Comparison of ENCODE assay signal across 26 cellular contexts in genomic region chr17:64783556-64784352, GRCh38.
DNase-seq lines count a peak whose midpoint lies in the region; ATAC-seq, FAIRE-seq and TF ChIP-seq lines count a peak whose summit lies in the region.
"Had no signal": no experiment of that assay in that cellular context is flagged by ENCODE, and none has a peak within 500 bp of the region (broad histone marks: within the 10 kb centered on the region; RNA-seq: fewer than 3 reads in every experiment).

No MANE protein-coding gene starts in this region.

- BruUV-seq in HepG2 (replicated peaks; lab: Mats Ljungman, UMichigan) (no TSS peak), K562 (replicated peaks; lab: Mats Ljungman, UMichigan) (no TSS peak)

- POLR2A ChIA-PET in HepG2 (lab: Yijun Ruan, JAX) (no interaction called here), K562 (lab: Yijun Ruan, JAX) (interaction anchor here (0.6 kb wide), 1 partner anchor 9 kb away, joined by 3 read pairs; no protein-coding TSS in a partner anchor)
- POLR2A ChIA-PET in CD4-positive, alpha-beta memory T cell (lab: Charles Lee; ENCODE audit: partially characterized antibody), result no interaction called here

- H3F3A ChIP-seq in smooth muscle cell (ENCODE audit: low read depth), result no peaks in the 10 kb centered on the region

- H3K27ac ChIP-seq in right lobe of liver (no peak overlapping the region), HepG2 (ENCODE audit: extremely low read length, insufficient read depth, low read length) (no peak overlapping the region), K562 (ENCODE audit: extremely low read depth, low read depth, low read length) (no peak overlapping the region), aorta (ENCODE audit: low read depth in 1 of 2, low read length in 2 of 2) (no peak overlapping the region), smooth muscle cell (ENCODE audit: low read depth) (no peak overlapping the region)
- H3K27ac ChIP-seq in CD4-positive, alpha-beta memory T cell (ENCODE audit: low read depth, low read length), result no peak overlapping the region
- H3K27ac ChIP-seq: body of pancreas, testis had no signal

- in situ Hi-C loops in HepG2 (cut with HindIII; ENCODE audit: extremely low pct_ligation_motif_present, low pct_unique_long_range_greater_than_20kb), result no loop called here
- in situ Hi-C loops in K562 (cut with MboI), result no loop called here

- no peak overlapping the region for H3K4me2 ChIP-seq in HepG2 (ENCODE audit: low read depth, low read length)
- no peak overlapping the region for H3K4me2 ChIP-seq in K562 (ENCODE audit: insufficient read depth, low read length)
- H3K4me2 ChIP-seq in smooth muscle cell, result no peak overlapping the region

- H3K9me1 ChIP-seq in K562 (ENCODE audit: control insufficient read depth, insufficient read depth, low read length), result no peaks in the 10 kb centered on the region

- 95% methylated on average over 4 of the region's 14 CpGs for WGBS in right lobe of liver (ENCODE audit: insufficient coverage, low coverage, low lambda C conversion rate, missing lambda C conversion rate)
- WGBS in HepG2 (ENCODE audit: low lambda C conversion rate), result 94% methylated on average over 10 of the region's 14 CpGs
- 89% methylated on average over 13 of the region's 14 CpGs for WGBS in K562 (ENCODE audit: insufficient coverage, low coverage, missing lambda C conversion rate)
- WGBS in aorta, 2 donors, result 94 to 97% methylated on average over 13 to 14 of the region's 14 CpGs
- WGBS in smooth muscle cell (ENCODE audit: low lambda C conversion rate), result 97% methylated on average over 14 of the region's 14 CpGs

- H4K20me1 ChIP-seq in HepG2 (ENCODE audit: insufficient read depth, low read length) (no peaks in the 10 kb centered on the region), K562 (replicated peaks; ENCODE audit: control insufficient read depth, insufficient read depth, low read length) (no peaks in the 10 kb centered on the region), smooth muscle cell (ENCODE audit: low read depth) (no peaks in the 10 kb centered on the region)

- TF ChIP-seq POLR2A in right lobe of liver (IDR thresholded peaks at IDR 0.05) (no peak), HepG2 (IDR thresholded peaks at IDR 0.05; ENCODE audit: insufficient read depth in 1 of 2, low read depth in 2 of 2, low read length in 2 of 2) (no peak), K562 (conservative IDR thresholded peaks at IDR 0.05) (no peak)

- H2AFZ ChIP-seq in HepG2 (ENCODE audit: low read length), result no peak overlapping the region
- H2AFZ ChIP-seq in K562 (ENCODE audit: low read depth, low read length), result no peak overlapping the region
- H2AFZ ChIP-seq in smooth muscle cell (ENCODE audit: low read depth), result no peak overlapping the region

- ATAC-seq in right lobe of liver, result no peak
- ATAC-seq in HepG2, result no peak
- ATAC-seq in K562, result no peak
- ATAC-seq in aorta (ENCODE audit: low FRiP score), result no peak
- no peak for ATAC-seq in GM18519 (IDR thresholded peaks at IDR 0.05; ENCODE audit: low FRiP score, unreplicated experiment)
- ATAC-seq: activated T-cell treated with anti-CD3 and anti-CD28 coated beads, Interleukin-2, amount 50 U/mL, for 72 hours; body of pancreas; left colon; stimulated activated memory B cell treated with anti-CD40 and anti-IgM and Interleukin-4, amounts not matched to agents 10 μg/mL and 1 μg/mL and 100 μg/mL, for 72 hours had no signal

- no peaks in the 10 kb centered on the region for H3K27me3 ChIP-seq in right lobe of liver
- no peaks in the 10 kb centered on the region for H3K27me3 ChIP-seq in HepG2 (ENCODE audit: control insufficient read depth in 1 of 2, insufficient read depth in 2 of 2, low read length in 2 of 2)
- H3K27me3 ChIP-seq in K562 (ENCODE audit: control insufficient read depth in 2 of 2, insufficient read depth in 2 of 2, low read length in 2 of 2), result no peaks in the 10 kb centered on the region
- no peaks in the 10 kb centered on the region for H3K27me3 ChIP-seq in aorta (ENCODE audit: control insufficient read depth in 1 of 2, insufficient read depth in 2 of 2, low read length in 1 of 2)
- H3K27me3 ChIP-seq in CD4-positive, alpha-beta memory T cell (ENCODE audit: insufficient read depth, low read length), result no peaks in the 10 kb centered on the region
- H3K27me3 ChIP-seq in smooth muscle cell (ENCODE audit: low read depth), result peaks cover 31% of the 10 kb centered on the region
- H3K27me3 ChIP-seq: MG63, testis had no signal

- TF ChIP-seq EP300 in HepG2 (IDR thresholded peaks at IDR 0.05; ENCODE audit: low read depth in 2 of 2, low read length in 2 of 2), result no peak
- TF ChIP-seq EP300 in HepG2 (CRISPR knock-in tag; IDR thresholded peaks at IDR 0.05; ENCODE audit: borderline replicate concordance), result no peak
- TF ChIP-seq EP300 in K562 (IDR thresholded peaks at IDR 0.05; ENCODE audit: low read length), result no peak

- H3K9ac ChIP-seq in HepG2 (ENCODE audit: insufficient read depth, low read depth, low read length), result no peak overlapping the region
- H3K9ac ChIP-seq in K562 (ENCODE audit: insufficient read depth in 1 of 2, low read depth in 2 of 2, low read length in 2 of 2), result no peak overlapping the region
- H3K9ac ChIP-seq in smooth muscle cell (ENCODE audit: low read depth), result no peak overlapping the region

- TF ChIP-seq RAD21 in HepG2 (CRISPR knock-in tag; IDR thresholded peaks at IDR 0.05), result no peak
- TF ChIP-seq RAD21 in K562 (CRISPR knock-in tag; conservative IDR thresholded peaks at IDR 0.05 in 1 of 2, IDR thresholded peaks at IDR 0.05 in 1 of 2), result no peak

- peaks cover 0 to 29% (median 3%) of the 10 kb centered on the region in 4 donors for H3K4me1 ChIP-seq in right lobe of liver
- H3K4me1 ChIP-seq in HepG2 (ENCODE audit: insufficient read depth, low read length), result peaks cover 21% of the 10 kb centered on the region
- peaks cover 0 to 2% of the 10 kb centered on the region in 2 experiments; a peak in 1 of 5 replicates for H3K4me1 ChIP-seq in K562 (replicated peaks in 1 of 2; ENCODE audit: control insufficient read depth in 2 of 2, insufficient read depth in 2 of 2, low read length in 2 of 2)
- H3K4me1 ChIP-seq in aorta (ENCODE audit: control insufficient read depth in 1 of 2, insufficient read depth in 2 of 2, low read length in 2 of 2), result no peaks in the 10 kb centered on the region
- peaks cover 16% of the 10 kb centered on the region for H3K4me1 ChIP-seq in CD4-positive, alpha-beta memory T cell (ENCODE audit: insufficient read depth, low read length)
- H3K4me1 ChIP-seq in smooth muscle cell (ENCODE audit: low read depth), result peaks cover 33% of the 10 kb centered on the region

- TF ChIP-seq CTCF in right lobe of liver (IDR thresholded peaks at IDR 0.05) (no peak), HepG2 (CRISPR knock-in tag; IDR thresholded peaks at IDR 0.05) (no peak), K562 (IDR thresholded peaks at IDR 0.05 in 2 of 3, conservative IDR thresholded peaks at IDR 0.05 in 1 of 3; ENCODE audit: insufficient read depth in 2 of 3, low read depth in 1 of 3, low read length in 3 of 3) (no peak), neural crest cell (conservative IDR thresholded peaks at IDR 0.05) (no peak), smooth muscle cell (IDR thresholded peaks at IDR 0.05; ENCODE audit: borderline replicate concordance, insufficient read depth, poor library complexity, severe bottlenecking) (no peak)

- H3K9me3 Mint-ChIP-seq in neural crest cell, result no peaks in the 10 kb centered on the region
- no peaks in the 10 kb centered on the region for H3K9me3 Mint-ChIP-seq in CD4-positive, alpha-beta memory T cell
- H3K9me3 Mint-ChIP-seq: activated CD4-positive, alpha-beta T cell treated with anti-CD3 and anti-CD28 coated beads, Interleukin-2, amount 10 ng/mL, durations not matched to agents 24 days and 14 days; activated T-cell treated with anti-CD3 and anti-CD28 coated beads, Interleukin-2, amount 50 U/mL, for 72 hours; CD8-positive, alpha-beta memory T cell; H9; nephron; stimulated activated memory B cell treated with anti-CD40 and anti-IgM and Interleukin-4, amounts not matched to agents 10 μg/mL and 1 μg/mL and 100 μg/mL, for 72 hours had no signal

- no peaks in the 10 kb centered on the region for H3K4me1 Mint-ChIP-seq in neural crest cell
- peaks cover 4 to 14% (median 7%) of the 10 kb centered on the region in 4 donors for H3K4me1 Mint-ChIP-seq in CD4-positive, alpha-beta memory T cell

- H3K4me3 ChIP-seq in right lobe of liver (no peak overlapping the region), HepG2 (replicated peaks in 1 of 3; ENCODE audit: insufficient read depth in 1 of 3, low read depth in 2 of 3, low read length in 3 of 3) (no peak overlapping the region), K562 (no peak overlapping the region), aorta (ENCODE audit: low read length in 2 of 2) (no peak overlapping the region), smooth muscle cell (no peak overlapping the region)
- no peak overlapping the region for H3K4me3 ChIP-seq in CD4-positive, alpha-beta memory T cell (ENCODE audit: low read length in 2 of 2)
- H3K4me3 ChIP-seq: body of pancreas, MG63, testis had no signal

- intact Hi-C loops in right lobe of liver (cut with DNase I), result no loop called here
- intact Hi-C loops in HepG2 (cut with micrococcal nuclease; ENCODE audit: unreplicated experiment), result no loop called here
- intact Hi-C loops in K562 (cut with micrococcal nuclease), result no loop called here
- intact Hi-C loops in aorta (cut with DNase I), result no loop called here
- intact Hi-C loops in CD4-positive, alpha-beta memory T cell (cut with micrococcal nuclease), result loop anchor here (5.0 kb wide), 1 partner anchor 54 kb away; no protein-coding TSS in a partner anchor

- CTCF ChIA-PET in HepG2 (lab: Yijun Ruan, JAX; ENCODE audit: low intra/inter-chr PET ratio, low total read pairs), result no interaction called here
- CTCF ChIA-PET in K562 (lab: Yijun Ruan, JAX; ENCODE audit: low intra/inter-chr PET ratio), result no interaction called here
- CTCF ChIA-PET in CD4-positive, alpha-beta memory T cell (lab: Charles Lee; ENCODE audit: partially characterized antibody), result no interaction called here

- peak overlapping the region; percentile 27 for H3K4me3 Mint-ChIP-seq in neural crest cell
- H3K4me3 Mint-ChIP-seq in CD4-positive, alpha-beta memory T cell, result no peak overlapping the region
- H3K4me3 Mint-ChIP-seq: activated CD4-positive, alpha-beta T cell treated with anti-CD3 and anti-CD28 coated beads, Interleukin-2, amount 10 ng/mL, durations not matched to agents 24 days and 14 days; activated T-cell treated with anti-CD3 and anti-CD28 coated beads, Interleukin-2, amount 50 U/mL, for 72 hours; H9; nephron; stimulated activated memory B cell treated with anti-CD40 and anti-IgM and Interleukin-4, amounts not matched to agents 10 μg/mL and 1 μg/mL and 100 μg/mL, for 72 hours had no signal

- H3K36me3 ChIP-seq in right lobe of liver, result peaks cover 0 to 1% (median 0%) of the 10 kb centered on the region in 4 donors
- H3K36me3 ChIP-seq in HepG2 (replicated peaks in 1 of 2; ENCODE audit: control insufficient read depth in 1 of 2, insufficient read depth in 2 of 2, low read length in 2 of 2), result no peaks in the 10 kb centered on the region; a peak in 2 of 5 replicates
- peaks cover 8% of the 10 kb centered on the region; the same call in 1 of the 3 replicates for H3K36me3 ChIP-seq in K562 (ENCODE audit: control insufficient read depth, insufficient read depth, low read length)
- H3K36me3 ChIP-seq in aorta (ENCODE audit: control insufficient read depth in 1 of 2, insufficient read depth in 2 of 2, low read length in 1 of 2), result peaks cover 0 to 9% of the 10 kb centered on the region in 2 donors
- peaks cover 5% of the 10 kb centered on the region for H3K36me3 ChIP-seq in CD4-positive, alpha-beta memory T cell (ENCODE audit: insufficient read depth, low read length)
- H3K36me3 ChIP-seq in smooth muscle cell (ENCODE audit: low read depth), result no peaks in the 10 kb centered on the region

- H3K79me2 ChIP-seq in HepG2 (ENCODE audit: insufficient read depth, low read length), result no peaks in the 10 kb centered on the region
- no peaks in the 10 kb centered on the region for H3K79me2 ChIP-seq in K562 (ENCODE audit: control insufficient read depth, insufficient read depth, low read length)
- H3K79me2 ChIP-seq in smooth muscle cell (ENCODE audit: low read depth), result no peaks in the 10 kb centered on the region

- H3K27me3 Mint-ChIP-seq in neural crest cell (ENCODE audit: low read depth), result peaks cover 42% of the 10 kb centered on the region
- H3K27me3 Mint-ChIP-seq in CD4-positive, alpha-beta memory T cell, result no peaks in the 10 kb centered on the region
- H3K27me3 Mint-ChIP-seq: activated CD4-positive, alpha-beta T cell treated with anti-CD3 and anti-CD28 coated beads, Interleukin-2, amount 10 ng/mL, durations not matched to agents 24 days and 14 days; CD8-positive, alpha-beta memory T cell; stimulated activated memory B cell treated with anti-CD40 and anti-IgM and Interleukin-4, amounts not matched to agents 10 μg/mL and 1 μg/mL and 100 μg/mL, for 72 hours had no signal

- DNase-seq in right lobe of liver, result peak in 2 of 3 donors; percentile 17 to 37
- DNase-seq in HepG2 (ENCODE audit: low spot score), result no peak
- DNase-seq in K562 (ENCODE audit: extremely low read depth in 1 of 4, low spot score in 3 of 4), result no peak
- no peak for DNase-seq in neural crest cell (ENCODE audit: low read depth, low spot score)
- DNase-seq in aorta, result peak; percentile 11 to 57
- DNase-seq in CD4-positive, alpha-beta memory T cell, result no peak
- no peak for DNase-seq in smooth muscle cell (lab: John Stamatoyannopoulos, UW; ENCODE audit: unreplicated experiment)
- DNase-seq: activated CD4-positive, alpha-beta T cell treated with anti-CD3 and anti-CD28 coated beads, Interleukin-2, amount 10 ng/mL, durations not matched to agents 24 days and 14 days; activated T-cell treated with anti-CD3 and anti-CD28 coated beads, Interleukin-2, amount 50 U/mL, for 72 hours; CD8-positive, alpha-beta memory T cell; DMS153; H9; left colon; MG63; NCI-H1417 treated with DMSO at 0.1 percent for 48 hours; NCI-H524; stimulated activated CD4-positive, alpha-beta T cell treated with anti-CD3 and anti-CD28 coated beads, Interleukin-1b, Interleukin-23, amount 100 ng/mL, for 48 hours; T-helper 2 cell; testis had no signal

- no peaks in the 10 kb centered on the region for H3K36me3 Mint-ChIP-seq in neural crest cell (ENCODE audit: low read depth)
- peaks cover 6 to 41% of the 10 kb centered on the region in 2 donors for H3K36me3 Mint-ChIP-seq in CD4-positive, alpha-beta memory T cell

- H3K27ac Mint-ChIP-seq in neural crest cell (ENCODE audit: unreplicated experiment), result no peak overlapping the region
- peak overlapping the region in 3 of 7 donors; percentile 4 to 85 (median 46) for H3K27ac Mint-ChIP-seq in CD4-positive, alpha-beta memory T cell
- H3K27ac Mint-ChIP-seq: activated T-cell treated with anti-CD3 and anti-CD28 coated beads, Interleukin-2, amount 50 U/mL, for 72 hours; H9; nephron; progenitor cell of endocrine pancreas; stimulated activated memory B cell treated with anti-CD40 and anti-IgM and Interleukin-4, amounts not matched to agents 10 μg/mL and 1 μg/mL and 100 μg/mL, for 72 hours had no signal

- FAIRE-seq in HepG2 (lab: Jason Lieb, UNC) (no peak), K562 (lab: Jason Lieb, UNC) (no peak)
- FAIRE-seq: G401.6, RCC 7860 had no signal

- H3K9me3 ChIP-seq in right lobe of liver (no peaks in the 10 kb centered on the region), HepG2 (ENCODE audit: low read length) (no peaks in the 10 kb centered on the region), K562 (replicated peaks; ENCODE audit: control insufficient read depth, insufficient read depth, low read depth, low read length) (no peaks in the 10 kb centered on the region), aorta (ENCODE audit: control insufficient read depth, low read length) (no peaks in the 10 kb centered on the region), smooth muscle cell (replicated peaks; ENCODE audit: low read depth) (no peaks in the 10 kb centered on the region)
- H3K9me3 ChIP-seq in CD4-positive, alpha-beta memory T cell (ENCODE audit: control insufficient read depth in 1 of 2, low read length in 2 of 2), result no peaks in the 10 kb centered on the region
- H3K9me3 ChIP-seq: body of pancreas, MG63, testis had no signal

Comparison
In these comparisons a context has a peak if more than half of its experiments do, and no peak if none do; other contexts are left out.
1. DNase-seq: peak in right lobe of liver (2 of 3) and aorta (2 of 2); none in HepG2 (single experiment), K562 (0 of 4), neural crest cell (single experiment), CD4-positive, alpha-beta memory T cell (0 of 5) and smooth muscle cell (single experiment).